In genomic region chr2:134955744-134956143, GRCh38 we compare ENCODE assay signal across 22 cellular contexts.
"Had no signal": no experiment of that assay in that cellular context is flagged by ENCODE, and none has a peak within 500 bp of the region (broad histone marks: within the 10 kb centered on the region; RNA-seq: fewer than 3 reads in every experiment).

No MANE protein-coding gene starts in this region.

- H3K27ac ChIP-seq: PC-9, Peyer's patch, SJCRH30 had no signal

- H3K4me1 ChIP-seq: Peyer's patch, SJCRH30 had no signal

- H3K9me3 ChIP-seq: Peyer's patch, SJCRH30 had no signal

- DNase-seq: IMR-90, Karpas-422, KG1, MM.1S, NCI-H1092 treated with DMSO at 0.1 percent for 48 hours, NCI-H1436, NCI-H187, NCI-H2029, NCI-H2081 treated with DMSO at 0.1 percent for 48 hours, NCI-H2171, NCI-H226, NCI-H446, NCI-H510A, NCI-H524 treated with DMSO at 0.1 percent for 48 hours, NCI-H69, NCI-H774, PC-9, Peyer's patch, SHP77 treated with DMSO at 0.1 percent for 48 hours, SJCRH30 had no signal

- ATAC-seq: Right ventricle myocardium inferior, SK-N-SH treated with all-trans-retinoic acid at 6 μM for 48 hours had no signal

- H3K4me3 ChIP-seq: PC-9, Peyer's patch, SJCRH30 had no signal

- H3K27me3 ChIP-seq: Peyer's patch, SJCRH30 had no signal
